9 cellular contexts compared by ENCODE assay signal in the genomic region with DNA sequence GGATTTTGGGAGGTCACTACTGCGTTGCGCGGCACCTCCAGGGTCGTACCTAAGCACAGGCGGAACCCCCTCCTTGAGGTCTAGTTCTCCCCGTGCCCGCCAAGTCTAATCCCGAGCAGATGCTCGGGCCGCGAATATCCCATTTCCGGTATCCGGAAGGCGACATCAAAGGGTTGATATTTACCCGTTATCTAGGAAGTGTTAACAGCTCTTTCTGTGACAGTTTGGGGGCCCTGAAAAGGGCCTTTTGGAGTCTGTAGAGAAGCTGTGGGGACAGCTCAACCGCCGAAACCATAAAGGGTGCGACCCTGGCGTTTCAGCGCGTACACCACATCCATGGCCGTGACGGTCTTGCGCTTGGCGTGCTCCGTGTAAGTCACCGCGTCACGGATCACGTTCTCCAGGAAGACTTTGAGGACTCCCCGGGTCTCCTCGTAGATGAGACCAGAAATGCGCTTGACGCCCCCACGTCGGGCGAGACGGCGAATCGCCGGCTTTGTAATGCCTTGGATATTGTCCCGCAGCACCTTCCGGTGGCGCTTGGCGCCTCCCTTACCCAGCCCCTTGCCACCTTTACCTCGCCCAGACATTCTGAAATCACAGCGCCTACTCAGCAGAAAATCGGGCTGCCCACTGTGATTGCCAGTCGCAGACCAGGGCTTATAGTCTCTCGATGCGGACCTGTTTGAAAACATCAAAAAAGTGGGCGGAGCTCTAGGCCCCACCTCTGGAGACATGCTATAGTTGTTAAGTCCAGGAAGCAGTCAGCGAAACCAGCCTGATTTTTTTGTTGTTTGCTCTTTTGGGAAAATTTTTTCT. TPM values are rescaled to one million over a fixed set of nuclear protein-coding genes. Genes with fewer than 3 reads are reported as not detected.
DNase-seq lines count a peak whose midpoint lies in the region; ATAC-seq and TF ChIP-seq lines count a peak whose summit lies in the region.
"Had no signal": no experiment of that assay in that cellular context is flagged by ENCODE, and none has a peak within 500 bp of the region (broad histone marks: within the 10 kb centered on the region; RNA-seq: fewer than 3 reads in every experiment).

No MANE protein-coding gene starts in this region.

- H3K4me1 Mint-ChIP-seq in activated CD4-positive, alpha-beta T cell treated with anti-CD3 and anti-CD28 coated beads, Interleukin-2, amount 10 ng/mL, durations not matched to agents 24 days and 14 days: peaks cover 57% of the 10 kb centered on the region
- H3K4me1 Mint-ChIP-seq in dendritic cell treated with granulocyte-macrophage colony-stimulating factor and Interleukin-4, amounts not matched to agents 40 ng/mL and 50 ng/mL, for 4 days (ENCODE audit: low read depth): peaks cover 32% of the 10 kb centered on the region

- peaks cover 13% of the 10 kb centered on the region for H3K9me3 Mint-ChIP-seq in activated CD4-positive, alpha-beta T cell treated with anti-CD3 and anti-CD28 coated beads, Interleukin-2, amount 10 ng/mL, durations not matched to agents 24 days and 14 days
- peaks cover 6% of the 10 kb centered on the region for H3K9me3 Mint-ChIP-seq in dendritic cell treated with granulocyte-macrophage colony-stimulating factor and Interleukin-4, amounts not matched to agents 40 ng/mL and 50 ng/mL, for 4 days

- peak overlapping the region; percentile 99 for H3K27ac Mint-ChIP-seq in activated CD4-positive, alpha-beta T cell treated with anti-CD3 and anti-CD28 coated beads, Interleukin-2, amount 10 ng/mL, durations not matched to agents 24 days and 14 days
- peak overlapping the region; percentile 99 for H3K27ac Mint-ChIP-seq in dendritic cell treated with granulocyte-macrophage colony-stimulating factor and Interleukin-4, amounts not matched to agents 40 ng/mL and 50 ng/mL, for 4 days

- H3K36me3 Mint-ChIP-seq in activated CD4-positive, alpha-beta T cell treated with anti-CD3 and anti-CD28 coated beads, Interleukin-2, amount 10 ng/mL, durations not matched to agents 24 days and 14 days (ENCODE audit: low read depth): peaks cover 42% of the 10 kb centered on the region
- H3K36me3 Mint-ChIP-seq in dendritic cell treated with granulocyte-macrophage colony-stimulating factor and Interleukin-4, amounts not matched to agents 40 ng/mL and 50 ng/mL, for 4 days (ENCODE audit: low read depth): peaks cover 54% of the 10 kb centered on the region

- H3K4me3 Mint-ChIP-seq in activated CD4-positive, alpha-beta T cell treated with anti-CD3 and anti-CD28 coated beads, Interleukin-2, amount 10 ng/mL, durations not matched to agents 24 days and 14 days: peak overlapping the region; percentile 96
- peak overlapping the region; percentile 91 for H3K4me3 Mint-ChIP-seq in dendritic cell treated with granulocyte-macrophage colony-stimulating factor and Interleukin-4, amounts not matched to agents 40 ng/mL and 50 ng/mL, for 4 days

- intact Hi-C loops in activated CD4-positive, alpha-beta T cell treated with anti-CD3 and anti-CD28 coated beads, Interleukin-2, amount 10 ng/mL, durations not matched to agents 24 days and 14 days (cut with micrococcal nuclease): loop anchor here (1.0 to 10.0 kb wide), 9 partner anchors 190 to 1112 kb away; a partner anchor contains a TSS
- intact Hi-C loops in dendritic cell treated with granulocyte-macrophage colony-stimulating factor and Interleukin-4, amounts not matched to agents 40 ng/mL and 50 ng/mL, for 4 days (cut with micrococcal nuclease): loop anchor here (1.0 to 10.0 kb wide), 4 partner anchors 33 to 754 kb away; a partner anchor contains a TSS

- ATAC-seq in GM19043 (IDR thresholded peaks at IDR 0.05; ENCODE audit: low read depth, unreplicated experiment) (peak; percentile 18), HG03432 (IDR thresholded peaks at IDR 0.05; ENCODE audit: unreplicated experiment) (peak; percentile 29), left lobe of liver (peak; percentile 55)
- ATAC-seq: K562 had no signal

- no peaks in the 10 kb centered on the region for H3K27me3 Mint-ChIP-seq in activated CD4-positive, alpha-beta T cell treated with anti-CD3 and anti-CD28 coated beads, Interleukin-2, amount 10 ng/mL, durations not matched to agents 24 days and 14 days
- H3K27me3 Mint-ChIP-seq in dendritic cell treated with granulocyte-macrophage colony-stimulating factor and Interleukin-4, amounts not matched to agents 40 ng/mL and 50 ng/mL, for 4 days: no peaks in the 10 kb centered on the region

- DNase-seq in AG09319 (ENCODE audit: extremely low read depth, low read depth) (peak; percentile 78), NCI-H524 (lab: John Stamatoyannopoulos, UW) (peak; percentile 86 to 91), left lobe of liver (ENCODE audit: low spot score) (peak; percentile 96)
- peak; percentile 99 for DNase-seq in activated CD4-positive, alpha-beta T cell treated with anti-CD3 and anti-CD28 coated beads, Interleukin-2, amount 10 ng/mL, durations not matched to agents 24 days and 14 days
- DNase-seq in stimulated activated CD4-positive, alpha-beta T cell treated with anti-CD3 and anti-CD28 coated beads, Interleukin-2, amount 100 ng/mL, for 24 hours: peak; percentile 92

- TF ChIP-seq CTCF in AG09319 (IDR thresholded peaks at IDR 0.05; ENCODE audit: low read depth, low read length): no peak

RNA-seq across cellular contexts. Expression of a gene that starts 32.6 kb away (rescaled TPM):
- 136 and 138 TPM in 2 replicates for total RNA-seq in activated CD4-positive, alpha-beta T cell treated with anti-CD3 and anti-CD28 coated beads, Interleukin-2, amount 10 ng/mL, durations not matched to agents 24 days and 14 days
- 15.9 TPM for total RNA-seq in left lobe of liver

RNA-seq across cellular contexts. Expression of a gene that starts 32.8 kb away (rescaled TPM):
- total RNA-seq in activated CD4-positive, alpha-beta T cell treated with anti-CD3 and anti-CD28 coated beads, Interleukin-2, amount 10 ng/mL, durations not matched to agents 24 days and 14 days: 2.2 and 3.0 TPM in 2 replicates
- 0.33 TPM for total RNA-seq in left lobe of liver

RNA-seq across cellular contexts. Expression of a gene that starts 43.3 kb away (rescaled TPM):
- total RNA-seq in activated CD4-positive, alpha-beta T cell treated with anti-CD3 and anti-CD28 coated beads, Interleukin-2, amount 10 ng/mL, durations not matched to agents 24 days and 14 days: not detected in 2 replicates
- 0.53 TPM for total RNA-seq in left lobe of liver
- total RNA-seq: K562 had no signal

Comparison
In these comparisons a context has a peak if more than half of its experiments do, and no peak if none do; other contexts are left out.
1. Peak in every context shown above with its lines: DNase-seq and ATAC-seq.